In the genomic region with DNA sequence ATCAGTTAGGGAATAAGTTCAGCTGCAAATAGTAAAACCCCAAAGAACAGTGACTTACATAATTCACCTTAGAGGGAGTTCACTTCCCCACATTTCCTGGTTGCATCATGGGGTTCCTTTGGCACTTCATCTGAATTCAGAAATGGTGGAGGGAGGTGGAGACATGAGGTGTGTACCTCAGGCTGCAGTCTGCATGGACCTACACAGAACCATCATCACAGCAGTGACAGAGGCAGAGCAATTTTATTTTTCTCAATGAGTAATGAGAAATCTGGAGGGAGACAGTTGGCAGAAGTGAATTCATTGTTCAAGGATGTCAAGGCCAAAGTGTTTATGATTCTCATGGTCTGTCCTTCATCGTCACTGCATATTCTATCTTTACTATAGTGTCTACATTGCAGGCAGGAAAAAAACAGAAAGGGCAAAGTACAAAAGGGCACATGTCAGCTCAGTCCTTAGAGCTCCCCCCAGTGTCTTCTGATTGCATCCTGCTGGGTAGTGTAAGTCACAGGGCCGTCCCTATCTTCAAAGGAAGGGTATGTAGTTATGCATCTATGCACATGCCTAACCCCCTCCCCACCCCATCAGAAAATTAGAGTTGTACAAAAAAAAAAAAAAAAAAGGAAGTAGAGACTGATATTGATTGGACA, we compare ENCODE assay signal across 9 cellular contexts.
DNase-seq lines count a peak whose midpoint lies in the region; ATAC-seq and TF ChIP-seq lines count a peak whose summit lies in the region.
"Had no signal": no experiment of that assay in that cellular context is flagged by ENCODE, and none has a peak within 500 bp of the region (broad histone marks: within the 10 kb centered on the region; RNA-seq: fewer than 3 reads in every experiment).

No MANE protein-coding gene starts in this region.

- intact Hi-C loops in Calu3 (cut with micrococcal nuclease; ENCODE audit: unreplicated experiment) = loop anchor here (5.0 kb wide), 1 partner anchor 53 kb away; no protein-coding TSS in a partner anchor

- DNase-seq in Calu3 (peak; percentile 42), NB4 (ENCODE audit: low read depth) (peak; percentile 56), fibroblast of mammary gland (ENCODE audit: low read depth) (peak; percentile 11), mesenteric fat pad (ENCODE audit: low spot score) (no peak), NCI-H2171 (lab: John Stamatoyannopoulos, UW) (no peak)
- no peak for DNase-seq in activated naive CD8-positive, alpha-beta T cell treated with anti-CD3 and anti-CD28 coated beads, Interleukin-2, amount 50 U/mL, for 24 hours
- DNase-seq in activated CD4-positive, alpha-beta T cell treated with anti-CD3 and anti-CD28 coated beads, Interleukin-2, amount 50 U/mL, for 4 hours = no peak

- H3K4me3 ChIP-seq in NB4 (ENCODE audit: low read depth, low read length) = no peak overlapping the region
- no peak overlapping the region for H3K4me3 ChIP-seq in fibroblast of mammary gland (ENCODE audit: control insufficient read depth, low read depth, low read length)
- H3K4me3 ChIP-seq: HAP-1 had no signal

- ATAC-seq in GM19467 (IDR thresholded peaks at IDR 0.05; ENCODE audit: unreplicated experiment) = peak; percentile 77
- no peak for ATAC-seq in activated naive CD8-positive, alpha-beta T cell treated with anti-CD3 and anti-CD28 coated beads, Interleukin-2, amount 50 U/mL, for 24 hours

- H3K9me3 Mint-ChIP-seq in Calu3 (ENCODE audit: low read depth, unreplicated experiment) = no peaks in the 10 kb centered on the region
- no peaks in the 10 kb centered on the region for H3K9me3 Mint-ChIP-seq in activated naive CD8-positive, alpha-beta T cell treated with anti-CD3 and anti-CD28 coated beads, Interleukin-2, amount 50 U/mL, for 24 hours

- no peak overlapping the region for H3K4me3 Mint-ChIP-seq in Calu3 (ENCODE audit: low read depth, unreplicated experiment)
- H3K4me3 Mint-ChIP-seq in activated naive CD8-positive, alpha-beta T cell treated with anti-CD3 and anti-CD28 coated beads, Interleukin-2, amount 50 U/mL, for 24 hours = no peak overlapping the region

- peaks cover 10% of the 10 kb centered on the region for H3K27me3 Mint-ChIP-seq in Calu3 (ENCODE audit: unreplicated experiment)
- H3K27me3 Mint-ChIP-seq in activated naive CD8-positive, alpha-beta T cell treated with anti-CD3 and anti-CD28 coated beads, Interleukin-2, amount 50 U/mL, for 24 hours = peaks cover 3% of the 10 kb centered on the region

- BruUV-seq in Calu3 (replicated peaks; lab: Mats Ljungman, UMichigan) = no TSS peak

- TF ChIP-seq POLR2A in NB4 (IDR thresholded peaks at IDR 0.05; ENCODE audit: extremely low read depth, insufficient read length) = no peak

- no peaks in the 10 kb centered on the region for H3K36me3 Mint-ChIP-seq in Calu3 (ENCODE audit: insufficient read depth, unreplicated experiment)
- H3K36me3 Mint-ChIP-seq in activated naive CD8-positive, alpha-beta T cell treated with anti-CD3 and anti-CD28 coated beads, Interleukin-2, amount 50 U/mL, for 24 hours (ENCODE audit: low read depth) = no peaks in the 10 kb centered on the region

- CTCF ChIA-PET in Calu3 (lab: Charles Lee) = interaction anchor here (0.6 to 0.7 kb wide), 2 partner anchors 12 to 102 kb away, joined by 3 read pairs; no protein-coding TSS in a partner anchor

- H3K4me1 Mint-ChIP-seq in Calu3 (ENCODE audit: low read depth, unreplicated experiment) = peaks cover 10% of the 10 kb centered on the region
- no peaks in the 10 kb centered on the region for H3K4me1 Mint-ChIP-seq in activated naive CD8-positive, alpha-beta T cell treated with anti-CD3 and anti-CD28 coated beads, Interleukin-2, amount 50 U/mL, for 24 hours

- no peak overlapping the region for H3K27ac Mint-ChIP-seq in Calu3 (ENCODE audit: unreplicated experiment)
- H3K27ac Mint-ChIP-seq in activated naive CD8-positive, alpha-beta T cell treated with anti-CD3 and anti-CD28 coated beads, Interleukin-2, amount 50 U/mL, for 24 hours = no peak overlapping the region

- TF ChIP-seq CTCF in Calu3 (IDR thresholded peaks at IDR 0.05; ENCODE audit: unreplicated experiment) (peak; percentile 22), NB4 (IDR thresholded peaks at IDR 0.05; ENCODE audit: low read depth, low read length) (peak; percentile 51), fibroblast of mammary gland (conservative IDR thresholded peaks at IDR 0.05; ENCODE audit: control insufficient read depth, insufficient read depth, low read depth, low read length) (peak; percentile 20)

Comparison
In these comparisons a context has a peak if more than half of its experiments do, and no peak if none do; other contexts are left out.
1. DNase-seq: peak in Calu3 (single experiment), NB4 (single experiment) and fibroblast of mammary gland (single experiment); none in mesenteric fat pad (single experiment), NCI-H2171 (single experiment), activated naive CD8-positive, alpha-beta T cell treated with anti-CD3 and anti-CD28 coated beads, Interleukin-2, amount 50 U/mL, for 24 hours (single experiment) and activated CD4-positive, alpha-beta T cell treated with anti-CD3 and anti-CD28 coated beads, Interleukin-2, amount 50 U/mL, for 4 hours (0 of 2).
2. Peak in every context shown above with its lines, with median percentiles within 50 percentile points of each other: CTCF ChIP-seq.